Comparison of ENCODE assay signal across 1 cellular context in the genomic region with DNA sequence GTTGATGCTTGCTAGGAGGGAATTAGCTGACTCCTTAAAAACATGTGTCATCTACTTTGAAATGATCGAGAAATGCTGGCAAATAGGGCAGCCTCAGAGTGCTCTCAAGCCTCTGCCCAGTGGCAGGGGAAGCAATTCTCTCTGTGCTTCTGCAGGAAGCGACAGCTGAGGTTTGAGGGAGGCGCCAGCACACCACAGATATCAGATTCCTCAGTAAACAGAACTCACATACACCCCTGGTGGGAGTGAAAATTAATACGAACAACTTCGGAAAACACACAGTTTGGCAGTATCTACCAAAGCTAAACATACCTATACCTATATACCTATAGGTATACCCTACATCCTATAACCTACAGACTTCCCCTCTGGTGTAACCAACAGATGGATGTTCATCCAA.
TF ChIP-seq lines count a peak whose summit lies in the region.

No MANE protein-coding gene starts in this region.

TF ChIP-seq in HepG2, 621 proteins besides CTCF, POLR2A, EP300 and RAD21:
- TF ChIP-seq ZFY (CRISPR knock-in tag; IDR thresholded peaks at IDR 0.05) (no peak), ZNF839 (CRISPR knock-in tag; IDR thresholded peaks at IDR 0.05; ENCODE audit: borderline replicate concordance) (no peak), ZNF737 (CRISPR knock-in tag; IDR thresholded peaks at IDR 0.05; ENCODE audit: borderline replicate concordance) (no peak), GATA4 (IDR thresholded peaks at IDR 0.05; ENCODE audit: borderline replicate concordance, low read depth) (no peak), HDAC2 (CRISPR knock-in tag; IDR thresholded peaks at IDR 0.05) (no peak)
